ENCODE assay signal across 15 cellular contexts in the genomic region with DNA sequence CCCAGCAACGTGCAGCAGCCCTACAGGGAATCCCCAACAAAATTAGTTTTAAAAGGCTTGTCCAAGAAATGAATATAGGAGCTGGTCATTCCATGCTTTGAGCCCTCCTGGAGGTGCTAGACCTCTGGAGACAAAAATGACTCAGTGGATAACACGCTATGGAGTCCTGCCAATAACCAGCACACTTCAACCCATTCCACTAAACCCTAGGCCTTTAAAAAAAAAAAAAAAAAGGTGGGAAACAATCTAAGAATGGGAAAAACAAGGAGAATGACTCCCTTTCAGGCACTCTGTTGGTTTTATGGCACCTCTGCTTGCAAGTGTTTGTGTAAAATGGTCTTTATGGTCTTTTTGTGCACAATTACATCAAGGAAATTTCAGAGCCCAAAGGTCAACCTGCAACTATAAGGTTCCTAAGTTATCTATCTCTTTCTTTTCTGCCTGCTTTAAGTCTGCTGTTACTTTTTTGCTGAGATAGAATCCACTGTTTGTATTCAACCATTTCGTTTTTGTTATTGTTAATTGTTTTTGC. TPM values are rescaled to one million over a fixed set of nuclear protein-coding genes. Genes with fewer than 3 reads are reported as not detected.
DNase-seq lines count a peak whose midpoint lies in the region; ATAC-seq, FAIRE-seq and TF ChIP-seq lines count a peak whose summit lies in the region.
"Had no signal": no experiment of that assay in that cellular context is flagged by ENCODE, and none has a peak within 500 bp of the region (broad histone marks: within the 10 kb centered on the region; RNA-seq: fewer than 3 reads in every experiment).

No MANE protein-coding gene starts in this region.

- in situ Hi-C loops in HepG2 (cut with HindIII; ENCODE audit: extremely low pct_ligation_motif_present, low pct_unique_long_range_greater_than_20kb) = no loop called here

- H3K36me3 ChIP-seq in HepG2 (replicated peaks in 1 of 2; ENCODE audit: control insufficient read depth in 1 of 2, insufficient read depth in 2 of 2, low read length in 2 of 2) = peaks cover 1 to 5% of the 10 kb centered on the region in 2 experiments; a peak in 3 of 5 replicates
- no peaks in the 10 kb centered on the region for H3K36me3 ChIP-seq in right lobe of liver
- H3K36me3 ChIP-seq: esophagus muscularis mucosa had no signal

- FAIRE-seq in HepG2 (lab: Jason Lieb, UNC) = no peak

- no peak overlapping the region for H2AFZ ChIP-seq in HepG2 (ENCODE audit: low read length)

- CTCF ChIA-PET in HepG2 (lab: Yijun Ruan, JAX; ENCODE audit: low intra/inter-chr PET ratio, low total read pairs) = no interaction called here

- H3K9me3 ChIP-seq in HepG2 (ENCODE audit: low read length) = peaks cover 33% of the 10 kb centered on the region
- H3K9me3 ChIP-seq in right lobe of liver = peaks cover 0 to 9% (median 0%) of the 10 kb centered on the region in 4 donors
- H3K9me3 ChIP-seq: esophagus muscularis mucosa had no signal

- no peak for TF ChIP-seq POLR2A in HepG2 (IDR thresholded peaks at IDR 0.05; ENCODE audit: insufficient read depth in 1 of 2, low read depth in 2 of 2, low read length in 2 of 2)
- no peak for TF ChIP-seq POLR2A in right lobe of liver (IDR thresholded peaks at IDR 0.05)

- TF ChIP-seq RAD21 in HepG2 (CRISPR knock-in tag; IDR thresholded peaks at IDR 0.05) = no peak

- WGBS in HepG2 (ENCODE audit: low lambda C conversion rate) = 65% methylated on average over 3 of the region's 3 CpGs
- 72% methylated on average over 2 of the region's 3 CpGs for WGBS in right lobe of liver (ENCODE audit: insufficient coverage, low coverage, low lambda C conversion rate, missing lambda C conversion rate)

- peak overlapping the region; percentile 79 for H3K27ac ChIP-seq in HepG2 (ENCODE audit: extremely low read length, insufficient read depth, low read length)
- no peak overlapping the region for H3K27ac ChIP-seq in right lobe of liver
- H3K27ac ChIP-seq: esophagus muscularis mucosa had no signal

- POLR2A ChIA-PET in HepG2 (lab: Yijun Ruan, JAX) = interaction anchor here (1.3 to 2.2 kb wide), 2 partner anchors 21 to 154 kb away, joined by 4 to 31 read pairs; a partner anchor contains a TSS

- H3K27me3 ChIP-seq in HepG2 (ENCODE audit: control insufficient read depth in 1 of 2, insufficient read depth in 2 of 2, low read length in 2 of 2) = no peaks in the 10 kb centered on the region
- no peaks in the 10 kb centered on the region for H3K27me3 ChIP-seq in right lobe of liver
- H3K27me3 ChIP-seq: esophagus muscularis mucosa had no signal

- no peak for DNase-seq in HepG2 (ENCODE audit: low spot score)
- no peak for DNase-seq in right lobe of liver
- DNase-seq in astrocyte of the hippocampus (ENCODE audit: low read depth, low spot score) = peak; percentile 63
- DNase-seq in iris pigment epithelial cell (ENCODE audit: low read depth) = peak; percentile 66
- DNase-seq in NOMO-1 treated with dmso at 0.1 percent for 144 hours (lab: John Stamatoyannopoulos, UW; ENCODE audit: unreplicated experiment) = no peak
- no peak for DNase-seq in stimulated activated CD4-positive, alpha-beta T cell treated with anti-CD3 and anti-CD28 coated beads, Interleukin-4, amount 100 ng/mL, for 24 hours
- DNase-seq in NCI-H2171 (lab: John Stamatoyannopoulos, UW) = no peak
- DNase-seq in stimulated activated CD4-positive, alpha-beta T cell treated with anti-CD3 and anti-CD28 coated beads, Interleukin-2, amount 100 ng/mL, for 24 hours = no peak
- DNase-seq: activated B cell treated with CpG ODN at 0.5 μM for 24 hours; activated CD8-positive, alpha-beta memory T cell treated with anti-CD3 and anti-CD28 coated beads, Interleukin-2, amount 50 U/mL, for 4 hours; activated naive CD8-positive, alpha-beta T cell treated with anti-CD3 and anti-CD28 coated beads, Interleukin-2, amount 10 ng/mL, durations not matched to agents 7 days and 5 days; Calu3; PC-3 had no signal

- H3K4me1 ChIP-seq in HepG2 (ENCODE audit: insufficient read depth, low read length) (peaks cover 56% of the 10 kb centered on the region), right lobe of liver (peaks cover 0 to 16% (median 0%) of the 10 kb centered on the region in 4 donors)

- TF ChIP-seq CTCF in HepG2 (CRISPR knock-in tag; IDR thresholded peaks at IDR 0.05) (no peak), right lobe of liver (IDR thresholded peaks at IDR 0.05) (no peak)

- TF ChIP-seq EP300 in HepG2 (IDR thresholded peaks at IDR 0.05; ENCODE audit: low read depth in 2 of 2, low read length in 2 of 2) (no peak), HepG2 (CRISPR knock-in tag; IDR thresholded peaks at IDR 0.05; ENCODE audit: borderline replicate concordance) (no peak)

- peak overlapping the region in 1 of 3 experiments; percentile 18; a peak in 1 of 6 replicates for H3K4me3 ChIP-seq in HepG2 (replicated peaks in 1 of 3; ENCODE audit: insufficient read depth in 1 of 3, low read depth in 2 of 3, low read length in 3 of 3)
- no peak overlapping the region for H3K4me3 ChIP-seq in right lobe of liver
- H3K4me3 ChIP-seq: esophagus muscularis mucosa had no signal

- TSS peak; percentile 39 for BruUV-seq in HepG2 (replicated peaks; lab: Mats Ljungman, UMichigan)

- peak overlapping the region; percentile 42 for H3K4me2 ChIP-seq in HepG2 (ENCODE audit: low read depth, low read length)

- peaks cover 68% of the 10 kb centered on the region for H3K79me2 ChIP-seq in HepG2 (ENCODE audit: insufficient read depth, low read length)

- intact Hi-C loops in HepG2 (cut with micrococcal nuclease; ENCODE audit: unreplicated experiment) (loop anchor here (1.0 kb wide), 1 partner anchor 18 kb away; no protein-coding TSS in a partner anchor), right lobe of liver (cut with DNase I) (no loop called here)

- peaks cover 3% of the 10 kb centered on the region; the same call in 1 of the 2 replicates for H4K20me1 ChIP-seq in HepG2 (ENCODE audit: insufficient read depth, low read length)

- H3K9ac ChIP-seq in HepG2 (ENCODE audit: insufficient read depth, low read depth, low read length) = peak overlapping the region; percentile 64

- ATAC-seq in HepG2 (peak; percentile 16; the same call in 1 of the 3 replicates), right lobe of liver (no peak)
- ATAC-seq: PC-3, sciatic nerve had no signal

TF ChIP-seq in HepG2, 621 proteins besides CTCF, POLR2A, EP300 and RAD21:
- no peak for TF ChIP-seq ZNF879 (CRISPR knock-in tag; IDR thresholded peaks at IDR 0.05)
- 0 out of 2 replicates have a peak, but pooled peaks have one; percentile 7 for TF ChIP-seq HNF4A (CRISPR knock-in tag; IDR thresholded peaks at IDR 0.05)

RNA-seq across cellular contexts. Expression of a gene that starts 21.3 kb away (rescaled TPM):
- total RNA-seq in HepG2 (2016; rRNA removed; fragmentation: Illumina TruSeq; extraction: Trizol) = 48.0 and 65.3 TPM in 2 replicates
- total RNA-seq in HepG2 (2016; cell fraction: cytosol; rRNA removed; fragmentation: Illumina TruSeq; extraction: Trizol; ENCODE audit: low read depth) = 8.4 and 10.1 TPM in 2 replicates
- total RNA-seq in HepG2 (2016; cell fraction: insoluble cytoplasmic fraction; rRNA removed; fragmentation: Illumina TruSeq; extraction: Trizol) = 42.6 and 60.3 TPM in 2 replicates
- total RNA-seq in HepG2 (2016; cell fraction: membrane; rRNA removed; fragmentation: Illumina TruSeq; extraction: Trizol) = 25.0 and 26.9 TPM in 2 replicates
- 34.2 and 39.9 TPM in 2 replicates for total RNA-seq in HepG2 (2016; cell fraction: nucleus; rRNA removed; fragmentation: Illumina TruSeq; extraction: Trizol)
- 28.3 and 29.9 TPM in 2 replicates for polyA plus RNA-seq in HepG2 (2011; rRNA removed)
- 11.7 and 18.3 TPM in 2 replicates for polyA plus RNA-seq in HepG2 (2011; cell fraction: cytosol; rRNA removed)
- polyA plus RNA-seq in HepG2 (2011; cell fraction: nucleus; rRNA removed) = 21.0 and 28.7 TPM in 2 replicates
- polyA plus RNA-seq in HepG2 (2012) = 23.2 and 32.9 TPM in 2 replicates
- 3.4 and 5.0 TPM in 2 replicates for polyA plus RNA-seq in HepG2 (2016; cell fraction: cytosol; fragmentation: Illumina TruSeq; extraction: Trizol; ENCODE audit: low read depth)
- polyA plus RNA-seq in HepG2 (2016; cell fraction: insoluble cytoplasmic fraction; fragmentation: Illumina TruSeq; extraction: Trizol; ENCODE audit: low read depth) = 27.6 and 28.0 TPM in 2 replicates
- polyA plus RNA-seq in HepG2 (2016; cell fraction: membrane; fragmentation: Illumina TruSeq; extraction: Trizol; ENCODE audit: low read depth) = 8.9 and 9.9 TPM in 2 replicates
- 24.8 and 33.1 TPM in 2 replicates for polyA plus RNA-seq in HepG2 (2016; cell fraction: nucleus; fragmentation: Illumina TruSeq; extraction: Trizol; ENCODE audit: insufficient read depth, low read depth)
- 21.4 and 43.4 TPM in 2 replicates for polyA minus RNA-seq in HepG2 (2011; rRNA and poly(A)+ RNA removed; ENCODE audit: low replicate concordance)
- polyA minus RNA-seq in HepG2 (2011; cell fraction: cytosol; rRNA and poly(A)+ RNA removed) = 21.0 and 29.9 TPM in 2 replicates
- polyA minus RNA-seq in HepG2 (2011; cell fraction: nucleus; rRNA and poly(A)+ RNA removed) = 38.9 and 43.9 TPM in 2 replicates
- total RNA-seq in right lobe of liver = 10 to 100 TPM; 12.5 to 22.9 (median 15.3) TPM

RNA-seq across cellular contexts. Expression of a gene that starts 26.4 kb away (rescaled TPM):
- total RNA-seq in HepG2 (2016; rRNA removed; fragmentation: Illumina TruSeq; extraction: Trizol) = 183 and 263 TPM in 2 replicates
- total RNA-seq in HepG2 (2016; cell fraction: cytosol; rRNA removed; fragmentation: Illumina TruSeq; extraction: Trizol; ENCODE audit: low read depth) = 108 and 122 TPM in 2 replicates
- total RNA-seq in HepG2 (2016; cell fraction: insoluble cytoplasmic fraction; rRNA removed; fragmentation: Illumina TruSeq; extraction: Trizol) = 173 and 263 TPM in 2 replicates
- total RNA-seq in HepG2 (2016; cell fraction: membrane; rRNA removed; fragmentation: Illumina TruSeq; extraction: Trizol) = 189 and 198 TPM in 2 replicates
- 85.6 and 86.2 TPM in 2 replicates for total RNA-seq in HepG2 (2016; cell fraction: nucleus; rRNA removed; fragmentation: Illumina TruSeq; extraction: Trizol)
- 20.9 and 30.3 TPM in 2 replicates for polyA plus RNA-seq in HepG2 (2011; rRNA removed)
- 22.8 and 30.7 TPM in 2 replicates for polyA plus RNA-seq in HepG2 (2011; cell fraction: cytosol; rRNA removed)
- polyA plus RNA-seq in HepG2 (2011; cell fraction: nucleus; rRNA removed) = 14.0 and 17.1 TPM in 2 replicates
- polyA plus RNA-seq in HepG2 (2012) = 59.3 and 101 TPM in 2 replicates
- polyA plus RNA-seq in HepG2 (2016; cell fraction: cytosol; fragmentation: Illumina TruSeq; extraction: Trizol; ENCODE audit: low read depth) = 149 and 210 TPM in 2 replicates
- 310 and 333 TPM in 2 replicates for polyA plus RNA-seq in HepG2 (2016; cell fraction: insoluble cytoplasmic fraction; fragmentation: Illumina TruSeq; extraction: Trizol; ENCODE audit: low read depth)
- polyA plus RNA-seq in HepG2 (2016; cell fraction: membrane; fragmentation: Illumina TruSeq; extraction: Trizol; ENCODE audit: low read depth) = 229 and 256 TPM in 2 replicates
- 161 and 170 TPM in 2 replicates for polyA plus RNA-seq in HepG2 (2016; cell fraction: nucleus; fragmentation: Illumina TruSeq; extraction: Trizol; ENCODE audit: insufficient read depth, low read depth)
- polyA minus RNA-seq in HepG2 (2011; rRNA and poly(A)+ RNA removed; ENCODE audit: low replicate concordance) = 7.2 and 7.6 TPM in 2 replicates
- polyA minus RNA-seq in HepG2 (2011; cell fraction: cytosol; rRNA and poly(A)+ RNA removed) = 3.7 and 7.6 TPM in 2 replicates
- polyA minus RNA-seq in HepG2 (2011; cell fraction: nucleus; rRNA and poly(A)+ RNA removed) = 31.2 and 35.9 TPM in 2 replicates
- total RNA-seq in right lobe of liver = 10 to 100 TPM in 5 of 6 experiments, 1 to 10 TPM in 1; 8.7 to 26.2 (median 21.8) TPM

Comparison
In these comparisons a context has a peak if more than half of its experiments do, and no peak if none do; other contexts are left out.
1. DNase-seq: peak in astrocyte of the hippocampus (single experiment) and iris pigment epithelial cell (single experiment); none in HepG2 (single experiment), right lobe of liver (0 of 3), NOMO-1 treated with dmso at 0.1 percent for 144 hours (single experiment), stimulated activated CD4-positive, alpha-beta T cell treated with anti-CD3 and anti-CD28 coated beads, Interleukin-4, amount 100 ng/mL, for 24 hours (single experiment), NCI-H2171 (single experiment) and stimulated activated CD4-positive, alpha-beta T cell treated with anti-CD3 and anti-CD28 coated beads, Interleukin-2, amount 100 ng/mL, for 24 hours (0 of 2).